1 cellular context compared by ENCODE assay signal in the genomic region with DNA sequence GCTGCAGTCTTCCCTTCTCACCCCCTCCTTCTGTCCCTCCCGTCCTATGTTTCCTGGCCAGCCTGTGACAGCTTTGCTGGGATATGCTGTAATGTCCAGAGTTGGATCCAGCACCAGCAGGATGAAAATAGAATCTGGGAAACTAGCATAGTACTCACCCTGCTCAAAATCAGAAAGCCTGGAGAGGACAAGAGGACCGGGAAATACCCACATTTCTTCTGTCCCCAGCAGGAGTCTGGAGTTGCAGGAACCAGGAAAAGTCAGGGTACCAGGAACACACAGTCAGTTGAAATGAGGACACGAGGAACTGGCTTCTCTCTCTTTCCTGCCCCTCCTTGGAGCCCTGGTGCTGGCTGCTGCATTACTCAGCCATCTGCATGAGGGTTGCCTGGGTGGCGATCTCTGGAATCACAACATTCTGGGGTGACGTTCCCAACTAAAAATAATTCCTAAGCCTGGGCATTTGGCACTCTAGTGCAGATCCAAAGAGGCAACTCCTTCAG.
TF ChIP-seq lines count a peak whose summit lies in the region.

No MANE protein-coding gene starts in this region.

TF ChIP-seq in H1, 55 proteins besides CTCF, POLR2A, EP300 and RAD21 (continued from another document):
- TF ChIP-seq BACH1 (IDR thresholded peaks at IDR 0.05; ENCODE audit: low read length) (no peak), SRF (IDR thresholded peaks at IDR 0.05; ENCODE audit: low read depth, low read length) (no peak), TCF12 (IDR thresholded peaks at IDR 0.05; ENCODE audit: low read depth, low read length) (no peak), GTF2F1 (IDR thresholded peaks at IDR 0.05; ENCODE audit: borderline replicate concordance, low read depth, low read length) (no peak), CHD1 (IDR thresholded peaks at IDR 0.05; ENCODE audit: low read depth, low read length) (no peak), CEBPB (IDR thresholded peaks at IDR 0.05; ENCODE audit: low read depth, low read length) (no peak), SP1 (IDR thresholded peaks at IDR 0.05; ENCODE audit: low read depth, low read length) (no peak), SP4 (IDR thresholded peaks at IDR 0.05; ENCODE audit: low read length) (no peak), KDM5A (IDR thresholded peaks at IDR 0.05; ENCODE audit: low read length) (no peak), TAF7 (optimal IDR thresholded peaks at IDR 0.05; ENCODE audit: borderline replicate concordance, low read depth, low read length) (no peak)
- TF ChIP-seq, protein P1, sequence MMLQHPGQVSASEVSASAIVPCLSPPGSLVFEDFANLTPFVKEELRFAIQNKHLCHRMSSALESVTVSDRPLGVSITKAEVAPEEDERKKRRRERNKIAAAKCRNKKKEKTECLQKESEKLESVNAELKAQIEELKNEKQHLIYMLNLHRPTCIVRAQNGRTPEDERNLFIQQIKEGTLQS (IDR thresholded peaks at IDR 0.05; ENCODE audit: insufficient read depth, low read depth, low read length), result no peak
